ENCODE assay signal across 1 cellular context in the genomic region with DNA sequence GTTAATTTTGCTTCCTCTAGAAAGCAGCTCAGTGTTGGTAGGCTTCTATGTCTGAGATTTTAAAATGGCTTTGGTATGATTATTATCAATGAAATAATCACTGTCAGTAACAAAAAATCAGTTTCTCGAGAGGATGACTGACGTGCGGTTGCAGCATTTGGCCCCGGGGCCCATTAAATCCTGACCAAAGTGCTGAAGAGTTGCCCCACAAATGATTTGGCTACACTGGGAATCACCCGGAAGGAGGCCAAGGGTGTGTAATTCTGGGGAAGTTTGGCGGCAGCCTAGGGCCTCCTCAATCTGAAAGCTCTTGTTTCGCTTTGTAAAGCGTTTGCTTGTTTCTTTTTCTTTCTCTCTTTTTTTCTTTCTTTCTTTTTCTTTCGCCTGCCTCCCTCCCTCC.
TF ChIP-seq lines count a peak whose summit lies in the region.

No MANE protein-coding gene starts in this region.

TF ChIP-seq in GM23338, 12 proteins besides CTCF, POLR2A, EP300 and RAD21 (continued from another document):
- TF ChIP-seq, protein P1, sequence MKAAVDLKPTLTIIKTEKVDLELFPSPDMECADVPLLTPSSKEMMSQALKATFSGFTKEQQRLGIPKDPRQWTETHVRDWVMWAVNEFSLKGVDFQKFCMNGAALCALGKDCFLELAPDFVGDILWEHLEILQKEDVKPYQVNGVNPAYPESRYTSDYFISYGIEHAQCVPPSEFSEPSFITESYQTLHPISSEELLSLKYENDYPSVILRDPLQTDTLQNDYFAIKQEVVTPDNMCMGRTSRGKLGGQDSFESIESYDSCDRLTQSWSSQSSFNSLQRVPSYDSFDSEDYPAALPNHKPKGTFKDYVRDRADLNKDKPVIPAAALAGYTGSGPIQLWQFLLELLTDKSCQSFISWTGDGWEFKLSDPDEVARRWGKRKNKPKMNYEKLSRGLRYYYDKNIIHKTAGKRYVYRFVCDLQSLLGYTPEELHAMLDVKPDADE (IDR thresholded peaks at IDR 0.05): no peak
- no peak for TF ChIP-seq EZH2phosphoT487 (IDR thresholded peaks at IDR 0.05; ENCODE audit: unreplicated experiment)
- no peak for TF ChIP-seq JUNB (IDR thresholded peaks at IDR 0.05; ENCODE audit: unreplicated experiment)
- TF ChIP-seq CREB1 (CRISPR knock-in tag; IDR thresholded peaks at IDR 0.05; ENCODE audit: low read depth): no peak
- TF ChIP-seq, protein P2, sequence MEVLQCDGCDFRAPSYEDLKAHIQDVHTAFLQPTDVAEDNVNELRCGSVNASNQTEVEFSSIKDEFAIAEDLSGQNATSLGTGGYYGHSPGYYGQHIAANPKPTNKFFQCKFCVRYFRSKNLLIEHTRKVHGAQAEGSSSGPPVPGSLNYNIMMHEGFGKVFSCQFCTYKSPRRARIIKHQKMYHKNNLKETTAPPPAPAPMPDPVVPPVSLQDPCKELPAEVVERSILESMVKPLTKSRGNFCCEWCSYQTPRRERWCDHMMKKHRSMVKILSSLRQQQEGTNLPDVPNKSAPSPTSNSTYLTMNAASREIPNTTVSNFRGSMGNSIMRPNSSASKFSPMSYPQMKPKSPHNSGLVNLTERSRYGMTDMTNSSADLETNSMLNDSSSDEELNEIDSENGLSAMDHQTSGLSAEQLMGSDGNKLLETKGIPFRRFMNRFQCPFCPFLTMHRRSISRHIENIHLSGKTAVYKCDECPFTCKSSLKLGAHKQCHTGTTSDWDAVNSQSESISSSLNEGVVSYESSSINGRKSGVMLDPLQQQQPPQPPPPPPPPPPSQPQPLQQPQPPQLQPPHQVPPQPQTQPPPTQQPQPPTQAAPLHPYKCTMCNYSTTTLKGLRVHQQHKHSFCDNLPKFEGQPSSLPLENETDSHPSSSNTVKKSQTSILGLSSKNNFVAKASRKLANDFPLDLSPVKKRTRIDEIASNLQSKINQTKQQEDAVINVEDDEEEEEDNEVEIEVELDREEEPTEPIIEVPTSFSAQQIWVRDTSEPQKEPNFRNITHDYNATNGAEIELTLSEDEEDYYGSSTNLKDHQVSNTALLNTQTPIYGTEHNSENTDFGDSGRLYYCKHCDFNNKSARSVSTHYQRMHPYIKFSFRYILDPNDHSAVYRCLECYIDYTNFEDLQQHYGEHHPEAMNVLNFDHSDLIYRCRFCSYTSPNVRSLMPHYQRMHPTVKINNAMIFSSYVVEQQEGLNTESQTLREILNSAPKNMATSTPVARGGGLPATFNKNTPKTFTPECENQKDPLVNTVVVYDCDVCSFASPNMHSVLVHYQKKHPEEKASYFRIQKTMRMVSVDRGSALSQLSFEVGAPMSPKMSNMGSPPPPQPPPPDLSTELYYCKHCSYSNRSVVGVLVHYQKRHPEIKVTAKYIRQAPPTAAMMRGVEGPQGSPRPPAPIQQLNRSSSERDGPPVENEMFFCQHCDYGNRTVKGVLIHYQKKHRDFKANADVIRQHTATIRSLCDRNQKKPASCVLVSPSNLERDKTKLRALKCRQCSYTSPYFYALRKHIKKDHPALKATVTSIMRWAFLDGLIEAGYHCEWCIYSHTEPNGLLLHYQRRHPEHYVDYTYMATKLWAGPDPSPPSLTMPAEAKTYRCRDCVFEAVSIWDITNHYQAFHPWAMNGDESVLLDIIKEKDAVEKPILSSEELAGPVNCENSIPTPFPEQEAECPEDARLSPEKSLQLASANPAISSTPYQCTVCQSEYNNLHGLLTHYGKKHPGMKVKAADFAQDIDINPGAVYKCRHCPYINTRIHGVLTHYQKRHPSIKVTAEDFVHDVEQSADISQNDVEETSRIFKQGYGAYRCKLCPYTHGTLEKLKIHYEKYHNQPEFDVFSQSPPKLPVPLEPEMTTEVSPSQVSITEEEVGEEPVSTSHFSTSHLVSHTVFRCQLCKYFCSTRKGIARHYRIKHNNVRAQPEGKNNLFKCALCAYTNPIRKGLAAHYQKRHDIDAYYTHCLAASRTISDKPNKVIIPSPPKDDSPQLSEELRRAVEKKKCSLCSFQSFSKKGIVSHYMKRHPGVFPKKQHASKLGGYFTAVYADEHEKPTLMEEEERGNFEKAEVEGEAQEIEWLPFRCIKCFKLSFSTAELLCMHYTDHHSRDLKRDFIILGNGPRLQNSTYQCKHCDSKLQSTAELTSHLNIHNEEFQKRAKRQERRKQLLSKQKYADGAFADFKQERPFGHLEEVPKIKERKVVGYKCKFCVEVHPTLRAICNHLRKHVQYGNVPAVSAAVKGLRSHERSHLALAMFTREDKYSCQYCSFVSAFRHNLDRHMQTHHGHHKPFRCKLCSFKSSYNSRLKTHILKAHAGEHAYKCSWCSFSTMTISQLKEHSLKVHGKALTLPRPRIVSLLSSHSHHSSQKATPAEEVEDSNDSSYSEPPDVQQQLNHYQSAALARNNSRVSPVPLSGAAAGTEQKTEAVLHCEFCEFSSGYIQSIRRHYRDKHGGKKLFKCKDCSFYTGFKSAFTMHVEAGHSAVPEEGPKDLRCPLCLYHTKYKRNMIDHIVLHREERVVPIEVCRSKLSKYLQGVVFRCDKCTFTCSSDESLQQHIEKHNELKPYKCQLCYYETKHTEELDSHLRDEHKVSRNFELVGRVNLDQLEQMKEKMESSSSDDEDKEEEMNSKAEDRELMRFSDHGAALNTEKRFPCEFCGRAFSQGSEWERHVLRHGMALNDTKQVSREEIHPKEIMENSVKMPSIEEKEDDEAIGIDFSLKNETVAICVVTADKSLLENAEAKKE (CRISPR knock-in tag; IDR thresholded peaks at IDR 0.05): no peak
- no peak for TF ChIP-seq ZNF331 (CRISPR knock-in tag; IDR thresholded peaks at IDR 0.05; ENCODE audit: low read depth)
- TF ChIP-seq, protein P3, sequence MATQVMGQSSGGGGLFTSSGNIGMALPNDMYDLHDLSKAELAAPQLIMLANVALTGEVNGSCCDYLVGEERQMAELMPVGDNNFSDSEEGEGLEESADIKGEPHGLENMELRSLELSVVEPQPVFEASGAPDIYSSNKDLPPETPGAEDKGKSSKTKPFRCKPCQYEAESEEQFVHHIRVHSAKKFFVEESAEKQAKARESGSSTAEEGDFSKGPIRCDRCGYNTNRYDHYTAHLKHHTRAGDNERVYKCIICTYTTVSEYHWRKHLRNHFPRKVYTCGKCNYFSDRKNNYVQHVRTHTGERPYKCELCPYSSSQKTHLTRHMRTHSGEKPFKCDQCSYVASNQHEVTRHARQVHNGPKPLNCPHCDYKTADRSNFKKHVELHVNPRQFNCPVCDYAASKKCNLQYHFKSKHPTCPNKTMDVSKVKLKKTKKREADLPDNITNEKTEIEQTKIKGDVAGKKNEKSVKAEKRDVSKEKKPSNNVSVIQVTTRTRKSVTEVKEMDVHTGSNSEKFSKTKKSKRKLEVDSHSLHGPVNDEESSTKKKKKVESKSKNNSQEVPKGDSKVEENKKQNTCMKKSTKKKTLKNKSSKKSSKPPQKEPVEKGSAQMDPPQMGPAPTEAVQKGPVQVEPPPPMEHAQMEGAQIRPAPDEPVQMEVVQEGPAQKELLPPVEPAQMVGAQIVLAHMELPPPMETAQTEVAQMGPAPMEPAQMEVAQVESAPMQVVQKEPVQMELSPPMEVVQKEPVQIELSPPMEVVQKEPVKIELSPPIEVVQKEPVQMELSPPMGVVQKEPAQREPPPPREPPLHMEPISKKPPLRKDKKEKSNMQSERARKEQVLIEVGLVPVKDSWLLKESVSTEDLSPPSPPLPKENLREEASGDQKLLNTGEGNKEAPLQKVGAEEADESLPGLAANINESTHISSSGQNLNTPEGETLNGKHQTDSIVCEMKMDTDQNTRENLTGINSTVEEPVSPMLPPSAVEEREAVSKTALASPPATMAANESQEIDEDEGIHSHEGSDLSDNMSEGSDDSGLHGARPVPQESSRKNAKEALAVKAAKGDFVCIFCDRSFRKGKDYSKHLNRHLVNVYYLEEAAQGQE (IDR thresholded peaks at IDR 0.05; ENCODE audit: unreplicated experiment): no peak
- TF ChIP-seq NANOG (IDR thresholded peaks at IDR 0.05; ENCODE audit: borderline replicate concordance): no peak
- no peak for TF ChIP-seq ZNF114 (CRISPR knock-in tag; IDR thresholded peaks at IDR 0.05)
